11 cellular contexts compared by ENCODE assay signal in genomic region chr16:19560078-19560477, GRCh38.
"Had no signal": no experiment of that assay in that cellular context is flagged by ENCODE, and none has a peak within 500 bp of the region (broad histone marks: within the 10 kb centered on the region; RNA-seq: fewer than 3 reads in every experiment).

No MANE protein-coding gene starts in this region.

- DNase-seq: NCI-H1436 treated with DMSO at 0.1 percent for 48 hours, NCI-H524 treated with DMSO at 0.1 percent for 48 hours, PC-9, SIG-M5 had no signal

- H3K9me3 ChIP-seq: SJCRH30 had no signal

- H3K9ac ChIP-seq: KMS-11 had no signal

- H3K4me2 ChIP-seq: KMS-11, PC-9 had no signal

- H3K36me3 ChIP-seq: SJCRH30 had no signal

- H3K27me3 ChIP-seq: SJCRH30 had no signal

- H3K4me1 ChIP-seq: SJCRH30 had no signal

- H3K27ac ChIP-seq: KMS-11, PC-9, RWPE1, SJCRH30, SK-N-MC had no signal

- H3K4me3 ChIP-seq: PC-9, SJCRH30, SK-N-MC had no signal

- ATAC-seq: Panc1, Right ventricle myocardium inferior, SK-N-SH treated with all-trans-retinoic acid at 6 μM for 48 hours had no signal

- H2AFZ ChIP-seq: PC-9 had no signal
